2 cellular contexts compared by ENCODE assay signal in the genomic region with DNA sequence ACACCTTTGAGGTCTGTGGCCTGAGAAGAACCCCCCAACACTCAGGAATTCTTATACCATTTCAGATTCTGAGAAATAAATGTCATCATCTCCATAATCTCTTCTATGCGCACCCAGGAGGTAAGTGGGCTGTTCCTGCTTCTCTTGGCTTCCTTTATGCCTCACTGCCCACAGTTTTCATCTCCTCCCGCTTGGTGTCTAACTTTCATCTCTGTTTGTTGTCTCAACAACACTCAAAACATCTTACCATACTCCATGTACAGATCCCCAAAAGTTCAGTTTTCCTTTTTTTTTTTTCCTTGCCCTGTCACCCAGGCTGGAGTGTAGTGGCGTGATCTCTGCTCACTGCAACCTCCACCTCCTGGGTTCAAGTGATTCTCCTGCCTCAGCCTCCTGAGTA.
TF ChIP-seq lines count a peak whose summit lies in the region.

No MANE protein-coding gene starts in this region.

TF ChIP-seq in HepG2, 621 proteins besides CTCF, POLR2A, EP300 and RAD21 (continues in another document):
- TF ChIP-seq SNAPC2 (CRISPR knock-in tag; IDR thresholded peaks at IDR 0.05) = no peak
- TF ChIP-seq HNRNPK (IDR thresholded peaks at IDR 0.05; ENCODE audit: low read depth, low read length, poor library complexity, severe bottlenecking) = no peak
- TF ChIP-seq SOX6 (IDR thresholded peaks at IDR 0.05) = no peak
- peak; percentile 12; the same call in 1 of the 2 replicates for TF ChIP-seq SOX6 (CRISPR knock-in tag; IDR thresholded peaks at IDR 0.05)
- peak; percentile 15; the same call in 1 of the 2 replicates for TF ChIP-seq RFXAP (CRISPR knock-in tag; IDR thresholded peaks at IDR 0.05; ENCODE audit: borderline replicate concordance)
- 0 out of 2 replicates have a peak, but pooled peaks have one; percentile 3 for TF ChIP-seq KLF11 (CRISPR knock-in tag; IDR thresholded peaks at IDR 0.05)
- TF ChIP-seq PHF21A (CRISPR knock-in tag; IDR thresholded peaks at IDR 0.05) = 0 out of 2 replicates have a peak, but pooled peaks have one; percentile 0
- TF ChIP-seq, protein P1, sequence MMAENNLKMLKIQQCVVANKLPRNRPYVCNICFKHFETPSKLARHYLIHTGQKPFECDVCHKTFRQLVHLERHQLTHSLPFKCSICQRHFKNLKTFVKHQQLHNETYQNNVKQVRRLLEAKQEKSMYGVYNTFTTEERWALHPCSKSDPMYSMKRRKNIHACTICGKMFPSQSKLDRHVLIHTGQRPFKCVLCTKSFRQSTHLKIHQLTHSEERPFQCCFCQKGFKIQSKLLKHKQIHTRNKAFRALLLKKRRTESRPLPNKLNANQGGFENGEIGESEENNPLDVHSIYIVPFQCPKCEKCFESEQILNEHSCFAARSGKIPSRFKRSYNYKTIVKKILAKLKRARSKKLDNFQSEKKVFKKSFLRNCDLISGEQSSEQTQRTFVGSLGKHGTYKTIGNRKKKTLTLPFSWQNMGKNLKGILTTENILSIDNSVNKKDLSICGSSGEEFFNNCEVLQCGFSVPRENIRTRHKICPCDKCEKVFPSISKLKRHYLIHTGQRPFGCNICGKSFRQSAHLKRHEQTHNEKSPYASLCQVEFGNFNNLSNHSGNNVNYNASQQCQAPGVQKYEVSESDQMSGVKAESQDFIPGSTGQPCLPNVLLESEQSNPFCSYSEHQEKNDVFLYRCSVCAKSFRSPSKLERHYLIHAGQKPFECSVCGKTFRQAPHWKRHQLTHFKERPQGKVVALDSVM (CRISPR knock-in tag; IDR thresholded peaks at IDR 0.05) = peak; percentile 63; the same call in 1 of the 2 replicates
- TF ChIP-seq, protein P2, sequence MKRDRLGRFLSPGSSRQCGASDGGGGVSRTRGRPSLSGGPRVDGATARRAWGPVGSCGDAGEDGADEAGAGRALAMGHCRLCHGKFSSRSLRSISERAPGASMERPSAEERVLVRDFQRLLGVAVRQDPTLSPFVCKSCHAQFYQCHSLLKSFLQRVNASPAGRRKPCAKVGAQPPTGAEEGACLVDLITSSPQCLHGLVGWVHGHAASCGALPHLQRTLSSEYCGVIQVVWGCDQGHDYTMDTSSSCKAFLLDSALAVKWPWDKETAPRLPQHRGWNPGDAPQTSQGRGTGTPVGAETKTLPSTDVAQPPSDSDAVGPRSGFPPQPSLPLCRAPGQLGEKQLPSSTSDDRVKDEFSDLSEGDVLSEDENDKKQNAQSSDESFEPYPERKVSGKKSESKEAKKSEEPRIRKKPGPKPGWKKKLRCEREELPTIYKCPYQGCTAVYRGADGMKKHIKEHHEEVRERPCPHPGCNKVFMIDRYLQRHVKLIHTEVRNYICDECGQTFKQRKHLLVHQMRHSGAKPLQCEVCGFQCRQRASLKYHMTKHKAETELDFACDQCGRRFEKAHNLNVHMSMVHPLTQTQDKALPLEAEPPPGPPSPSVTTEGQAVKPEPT (CRISPR knock-in tag; IDR thresholded peaks at IDR 0.05; ENCODE audit: low read depth) = no peak
- peak; percentile 2; the same call in 1 of the 2 replicates for TF ChIP-seq DPF2 (CRISPR knock-in tag; IDR thresholded peaks at IDR 0.05; ENCODE audit: borderline replicate concordance, low read depth)
- TF ChIP-seq, protein P3, sequence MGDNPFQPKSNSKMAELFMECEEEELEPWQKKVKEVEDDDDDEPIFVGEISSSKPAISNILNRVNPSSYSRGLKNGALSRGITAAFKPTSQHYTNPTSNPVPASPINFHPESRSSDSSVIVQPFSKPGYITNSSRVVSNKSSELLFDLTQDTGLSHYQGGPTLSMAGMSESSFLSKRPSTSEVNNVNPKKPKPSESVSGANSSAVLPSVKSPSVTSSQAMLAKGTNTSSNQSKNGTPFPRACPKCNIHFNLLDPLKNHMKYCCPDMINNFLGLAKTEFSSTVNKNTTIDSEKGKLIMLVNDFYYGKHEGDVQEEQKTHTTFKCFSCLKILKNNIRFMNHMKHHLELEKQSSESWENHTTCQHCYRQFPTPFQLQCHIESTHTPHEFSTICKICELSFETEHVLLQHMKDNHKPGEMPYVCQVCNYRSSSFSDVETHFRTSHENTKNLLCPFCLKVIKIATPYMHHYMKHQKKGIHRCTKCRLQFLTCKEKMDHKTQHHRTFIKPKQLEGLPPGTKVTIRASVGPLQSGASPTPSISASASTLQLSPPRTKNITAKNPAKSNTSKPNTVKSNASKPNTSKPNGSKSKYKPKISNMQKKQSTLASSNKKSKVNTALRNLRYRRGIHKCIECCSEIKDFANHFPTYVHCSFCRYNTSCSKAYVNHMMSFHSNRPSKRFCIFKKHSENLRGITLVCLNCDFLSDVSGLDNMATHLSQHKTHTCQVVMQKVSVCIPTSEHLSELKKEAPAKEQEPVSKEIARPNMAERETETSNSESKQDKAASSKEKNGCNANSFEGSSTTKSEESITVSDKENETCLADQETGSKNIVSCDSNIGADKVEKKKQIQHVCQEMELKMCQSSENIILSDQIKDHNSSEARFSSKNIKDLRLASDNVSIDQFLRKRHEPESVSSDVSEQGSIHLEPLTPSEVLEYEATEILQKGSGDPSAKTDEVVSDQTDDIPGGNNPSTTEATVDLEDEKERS (CRISPR knock-in tag; IDR thresholded peaks at IDR 0.05) = 0 out of 2 replicates have a peak, but pooled peaks have one; percentile 60
- no peak for TF ChIP-seq ZNF282 (IDR thresholded peaks at IDR 0.05; ENCODE audit: partially characterized antibody)
- TF ChIP-seq, protein P4, sequence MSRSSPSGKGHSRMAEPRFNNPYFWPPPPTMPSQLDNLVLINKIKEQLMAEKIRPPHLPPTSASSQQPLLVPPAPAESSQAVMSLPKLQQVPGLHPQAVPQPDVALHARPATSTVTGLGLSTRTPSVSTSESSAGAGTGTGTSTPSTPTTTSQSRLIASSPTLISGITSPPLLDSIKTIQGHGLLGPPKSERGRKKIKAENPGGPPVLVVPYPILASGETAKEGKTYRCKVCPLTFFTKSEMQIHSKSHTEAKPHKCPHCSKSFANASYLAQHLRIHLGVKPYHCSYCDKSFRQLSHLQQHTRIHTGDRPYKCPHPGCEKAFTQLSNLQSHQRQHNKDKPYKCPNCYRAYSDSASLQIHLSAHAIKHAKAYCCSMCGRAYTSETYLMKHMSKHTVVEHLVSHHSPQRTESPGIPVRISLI (CRISPR knock-in tag; IDR thresholded peaks at IDR 0.05; ENCODE audit: borderline replicate concordance) = no peak
- no peak for TF ChIP-seq ZNF558 (CRISPR knock-in tag; IDR thresholded peaks at IDR 0.05; ENCODE audit: borderline replicate concordance)
- TF ChIP-seq, protein P5, sequence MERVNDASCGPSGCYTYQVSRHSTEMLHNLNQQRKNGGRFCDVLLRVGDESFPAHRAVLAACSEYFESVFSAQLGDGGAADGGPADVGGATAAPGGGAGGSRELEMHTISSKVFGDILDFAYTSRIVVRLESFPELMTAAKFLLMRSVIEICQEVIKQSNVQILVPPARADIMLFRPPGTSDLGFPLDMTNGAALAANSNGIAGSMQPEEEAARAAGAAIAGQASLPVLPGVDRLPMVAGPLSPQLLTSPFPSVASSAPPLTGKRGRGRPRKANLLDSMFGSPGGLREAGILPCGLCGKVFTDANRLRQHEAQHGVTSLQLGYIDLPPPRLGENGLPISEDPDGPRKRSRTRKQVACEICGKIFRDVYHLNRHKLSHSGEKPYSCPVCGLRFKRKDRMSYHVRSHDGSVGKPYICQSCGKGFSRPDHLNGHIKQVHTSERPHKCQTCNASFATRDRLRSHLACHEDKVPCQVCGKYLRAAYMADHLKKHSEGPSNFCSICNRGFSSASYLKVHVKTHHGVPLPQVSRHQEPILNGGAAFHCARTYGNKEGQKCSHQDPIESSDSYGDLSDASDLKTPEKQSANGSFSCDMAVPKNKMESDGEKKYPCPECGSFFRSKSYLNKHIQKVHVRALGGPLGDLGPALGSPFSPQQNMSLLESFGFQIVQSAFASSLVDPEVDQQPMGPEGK (CRISPR knock-in tag; IDR thresholded peaks at IDR 0.05) = no peak
- no peak for TF ChIP-seq ZNF772 (CRISPR knock-in tag; IDR thresholded peaks at IDR 0.05)

TF ChIP-seq in GM23338, 12 proteins besides CTCF, POLR2A, EP300 and RAD21:
- TF ChIP-seq EZH2 (IDR thresholded peaks at IDR 0.05; ENCODE audit: low read depth, unreplicated experiment) (no peak), NANOG (IDR thresholded peaks at IDR 0.05; ENCODE audit: borderline replicate concordance) (no peak), STAT1 (IDR thresholded peaks at IDR 0.05; ENCODE audit: unreplicated experiment) (no peak)
- TF ChIP-seq, protein P6, sequence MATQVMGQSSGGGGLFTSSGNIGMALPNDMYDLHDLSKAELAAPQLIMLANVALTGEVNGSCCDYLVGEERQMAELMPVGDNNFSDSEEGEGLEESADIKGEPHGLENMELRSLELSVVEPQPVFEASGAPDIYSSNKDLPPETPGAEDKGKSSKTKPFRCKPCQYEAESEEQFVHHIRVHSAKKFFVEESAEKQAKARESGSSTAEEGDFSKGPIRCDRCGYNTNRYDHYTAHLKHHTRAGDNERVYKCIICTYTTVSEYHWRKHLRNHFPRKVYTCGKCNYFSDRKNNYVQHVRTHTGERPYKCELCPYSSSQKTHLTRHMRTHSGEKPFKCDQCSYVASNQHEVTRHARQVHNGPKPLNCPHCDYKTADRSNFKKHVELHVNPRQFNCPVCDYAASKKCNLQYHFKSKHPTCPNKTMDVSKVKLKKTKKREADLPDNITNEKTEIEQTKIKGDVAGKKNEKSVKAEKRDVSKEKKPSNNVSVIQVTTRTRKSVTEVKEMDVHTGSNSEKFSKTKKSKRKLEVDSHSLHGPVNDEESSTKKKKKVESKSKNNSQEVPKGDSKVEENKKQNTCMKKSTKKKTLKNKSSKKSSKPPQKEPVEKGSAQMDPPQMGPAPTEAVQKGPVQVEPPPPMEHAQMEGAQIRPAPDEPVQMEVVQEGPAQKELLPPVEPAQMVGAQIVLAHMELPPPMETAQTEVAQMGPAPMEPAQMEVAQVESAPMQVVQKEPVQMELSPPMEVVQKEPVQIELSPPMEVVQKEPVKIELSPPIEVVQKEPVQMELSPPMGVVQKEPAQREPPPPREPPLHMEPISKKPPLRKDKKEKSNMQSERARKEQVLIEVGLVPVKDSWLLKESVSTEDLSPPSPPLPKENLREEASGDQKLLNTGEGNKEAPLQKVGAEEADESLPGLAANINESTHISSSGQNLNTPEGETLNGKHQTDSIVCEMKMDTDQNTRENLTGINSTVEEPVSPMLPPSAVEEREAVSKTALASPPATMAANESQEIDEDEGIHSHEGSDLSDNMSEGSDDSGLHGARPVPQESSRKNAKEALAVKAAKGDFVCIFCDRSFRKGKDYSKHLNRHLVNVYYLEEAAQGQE (IDR thresholded peaks at IDR 0.05; ENCODE audit: unreplicated experiment) = no peak
